Comparison of ENCODE assay signal across 17 cellular contexts in genomic region chr16:64017789-64018188, GRCh38.
DNase-seq lines count a peak whose midpoint lies in the region; ATAC-seq and TF ChIP-seq lines count a peak whose summit lies in the region.
"Had no signal": no experiment of that assay in that cellular context is flagged by ENCODE, and none has a peak within 500 bp of the region (broad histone marks: within the 10 kb centered on the region; RNA-seq: fewer than 3 reads in every experiment).

No MANE protein-coding gene starts in this region.

- H3K4me2 ChIP-seq in OCI-LY7 (ENCODE audit: low read length), result no peak overlapping the region
- no peak overlapping the region for H3K4me2 ChIP-seq in neuronal stem cell (ENCODE audit: insufficient read depth, low read length, poor library complexity, severe bottlenecking)

- TF ChIP-seq CTCF in left ventricle myocardium inferior (IDR thresholded peaks at IDR 0.05; ENCODE audit: borderline replicate concordance), result no peak
- TF ChIP-seq CTCF in OCI-LY7 (conservative IDR thresholded peaks at IDR 0.05; ENCODE audit: low read length), result no peak

- intact Hi-C loops in left cardiac atrium (cut with DNase I) (no loop called here), left ventricle myocardium inferior (cut with micrococcal nuclease) (no loop called here), OCI-LY7 (cut with micrococcal nuclease; ENCODE audit: unreplicated experiment) (no loop called here)

- no CpG with 5 or more reads among the region's 1 CpG for WGBS in neuronal stem cell (ENCODE audit: extremely low coverage in 2 of 2, insufficient read length in 2 of 2, insufficient replicate concordance in 1 of 2), 2 donors

- no peak overlapping the region for H4K8ac ChIP-seq in neuronal stem cell (ENCODE audit: low read depth, low read length)

- no peak overlapping the region for H2BK15ac ChIP-seq in neuronal stem cell (ENCODE audit: low read length)

- no peaks in the 10 kb centered on the region for H3K27me3 ChIP-seq in left ventricle myocardium inferior (ENCODE audit: low read depth)
- no peaks in the 10 kb centered on the region for H3K27me3 ChIP-seq in neuronal stem cell (ENCODE audit: control insufficient read depth in 3 of 3, insufficient read depth in 3 of 3, low read depth in 1 of 3, low read length in 3 of 3)

- H2AK5ac ChIP-seq in neuronal stem cell (ENCODE audit: low read depth, low read length), result no peak overlapping the region

- H3K14ac ChIP-seq in neuronal stem cell (ENCODE audit: low read length), result no peak overlapping the region

- H3K4ac ChIP-seq in neuronal stem cell (ENCODE audit: low read length), result no peak overlapping the region

- H4K91ac ChIP-seq in neuronal stem cell (ENCODE audit: low read depth, low read length, poor library complexity), result no peak overlapping the region

- no peaks in the 10 kb centered on the region for H3K9me2 ChIP-seq in OCI-LY7 (ENCODE audit: insufficient read depth, low read length)

- H3K4me3 ChIP-seq in left ventricle myocardium inferior, result no peak overlapping the region
- H3K4me3 ChIP-seq in OCI-LY7 (ENCODE audit: low read depth, low read length, poor library complexity, severe bottlenecking), result no peak overlapping the region
- no peak overlapping the region for H3K4me3 ChIP-seq in neuronal stem cell (ENCODE audit: low read length in 2 of 2)

- H3K4me1 ChIP-seq in left ventricle myocardium inferior, result no peaks in the 10 kb centered on the region
- H3K4me1 ChIP-seq in OCI-LY7 (ENCODE audit: insufficient read depth, low read length, poor library complexity, severe bottlenecking), result peaks cover 9% of the 10 kb centered on the region
- peaks cover 0 to 1% of the 10 kb centered on the region in 2 donors for H3K4me1 ChIP-seq in neuronal stem cell (ENCODE audit: control insufficient read depth in 2 of 2, insufficient read depth in 1 of 2, low read depth in 1 of 2, low read length in 2 of 2)
- H3K4me1 ChIP-seq: Caco-2 had no signal

- POLR2A ChIA-PET in OCI-LY7 (lab: Charles Lee), result interaction anchor here (0.5 to 1.1 kb wide), 3 partner anchors 10 to 460 kb away, joined by 3 to 5 read pairs (median 3); no protein-coding TSS in a partner anchor

- H2BK120ac ChIP-seq in neuronal stem cell (ENCODE audit: low read depth, low read length), result no peak overlapping the region

- H3K23ac ChIP-seq in neuronal stem cell (ENCODE audit: low read depth, low read length, poor library complexity), result no peak overlapping the region

- CTCF ChIA-PET in OCI-LY7 (lab: Charles Lee; ENCODE audit: unreplicated experiment), result no interaction called here

- H2BK5ac ChIP-seq in neuronal stem cell (ENCODE audit: low read length), result no peak overlapping the region

- BruUV-seq in OCI-LY7 (replicated peaks; lab: Mats Ljungman, UMichigan), result no TSS peak

- no peak overlapping the region for H2BK12ac ChIP-seq in neuronal stem cell (ENCODE audit: low read length)

- H3K9ac ChIP-seq in neuronal stem cell (ENCODE audit: low read depth, low read length, poor library complexity), result no peak overlapping the region

- no peaks in the 10 kb centered on the region for H4K20me1 ChIP-seq in OCI-LY7 (ENCODE audit: insufficient read depth, low read length)

- H3K9me3 ChIP-seq in left ventricle myocardium inferior (replicated peaks) (no peaks in the 10 kb centered on the region), OCI-LY7 (ENCODE audit: low read length) (no peaks in the 10 kb centered on the region), neuronal stem cell (replicated peaks in 1 of 2; ENCODE audit: control insufficient read depth in 2 of 2, insufficient read depth in 1 of 2, low read depth in 1 of 2, low read length in 2 of 2) (no peaks in the 10 kb centered on the region)
- H3K9me3 ChIP-seq: Caco-2 had no signal

- H3K27ac ChIP-seq in left ventricle myocardium inferior (replicated peaks), result no peak overlapping the region
- no peak overlapping the region for H3K27ac ChIP-seq in OCI-LY7 (ENCODE audit: low read depth, low read length, poor library complexity, severe bottlenecking)
- H3K27ac ChIP-seq in neuronal stem cell (replicated peaks; ENCODE audit: low read length), result no peak overlapping the region
- H3K27ac ChIP-seq: C4-2B, HL-60 had no signal

- H3K79me2 ChIP-seq in OCI-LY7 (ENCODE audit: insufficient read depth, low read depth, low read length), result no peaks in the 10 kb centered on the region

- DNase-seq in left cardiac atrium (no peak), left ventricle myocardium inferior (no peak), OCI-LY7 (ENCODE audit: low spot score) (no peak), neuronal stem cell (ENCODE audit: low spot score) (no peak), NCI-H1092 treated with DMSO at 0.1 percent for 48 hours (lab: John Stamatoyannopoulos, UW) (no peak), ecto neural progenitor cell (ENCODE audit: low spot score) (no peak)
- DNase-seq: ACHN; AML-193; Caco-2; CD4-positive, alpha-beta T cell; GDM1; GOT3; H7; HFFc6 had no signal

- no peak overlapping the region for H3K18ac ChIP-seq in neuronal stem cell (ENCODE audit: low read length)

- peak overlapping the region; percentile 29; the same call in 1 of the 2 replicates for H2AFZ ChIP-seq in OCI-LY7 (ENCODE audit: low read length)
- peak overlapping the region; percentile 36 for H2AFZ ChIP-seq in neuronal stem cell (ENCODE audit: low read length)

- no peaks in the 10 kb centered on the region for H3K79me1 ChIP-seq in neuronal stem cell (ENCODE audit: low read depth, low read length)

- no peaks in the 10 kb centered on the region for H3K36me3 ChIP-seq in left ventricle myocardium inferior
- H3K36me3 ChIP-seq in OCI-LY7 (ENCODE audit: insufficient read depth, low read length), result no peaks in the 10 kb centered on the region
- no peaks in the 10 kb centered on the region for H3K36me3 ChIP-seq in neuronal stem cell (replicated peaks in 1 of 2; ENCODE audit: control insufficient read depth in 2 of 2, insufficient read depth in 2 of 2, low read length in 2 of 2)

- peak; percentile 19 to 38 for ATAC-seq in left cardiac atrium
- ATAC-seq: HCT116 had no signal
